Comparison of ENCODE assay signal across 11 cellular contexts in genomic region chr1:244945109-244945671, GRCh38.
DNase-seq lines count a peak whose midpoint lies in the region; ATAC-seq, FAIRE-seq and TF ChIP-seq lines count a peak whose summit lies in the region.
"Had no signal": no experiment of that assay in that cellular context is flagged by ENCODE, and none has a peak within 500 bp of the region (broad histone marks: within the 10 kb centered on the region; RNA-seq: fewer than 3 reads in every experiment).

No MANE protein-coding gene starts in this region.

- no peaks in the 10 kb centered on the region for H3K36me3 ChIP-seq in MM.1S (replicated peaks; ENCODE audit: insufficient read depth, low read length)
- H3K36me3 ChIP-seq: BLaER1 treated with 17β-estradiol and CSF1 and Interleukin-3, amounts not matched to agents 10 nM and 100 nM had no signal

- peak overlapping the region; percentile 55 for H3K4me3 ChIP-seq in MM.1S (ENCODE audit: low read length)
- H3K4me3 ChIP-seq: BLaER1 treated with 17β-estradiol and CSF1 and Interleukin-3, amounts not matched to agents 10 nM and 100 nM had no signal

- no peaks in the 10 kb centered on the region for H4K20me1 ChIP-seq in MM.1S (ENCODE audit: insufficient read depth, low read length)
- H4K20me1 ChIP-seq: BLaER1 treated with 17β-estradiol and CSF1 and Interleukin-3, amounts not matched to agents 10 nM and 100 nM had no signal

- peaks cover 10% of the 10 kb centered on the region; the same call in 1 of the 2 replicates for H3K27me3 ChIP-seq in MM.1S (replicated peaks; ENCODE audit: insufficient read depth, low read length)
- H3K27me3 ChIP-seq: BLaER1 treated with 17β-estradiol and CSF1 and Interleukin-3, amounts not matched to agents 10 nM and 100 nM had no signal

- H3K4me1 ChIP-seq in MM.1S (ENCODE audit: low read length): peaks cover 6% of the 10 kb centered on the region

- no peaks in the 10 kb centered on the region for H3K9me2 ChIP-seq in MM.1S (replicated peaks; ENCODE audit: insufficient read depth, low read length)

- peak overlapping the region; percentile 61; the same call in 1 of the 2 replicates for H2AFZ ChIP-seq in MM.1S (ENCODE audit: low read length)

- peak overlapping the region; percentile 56 for H3K4me2 ChIP-seq in MM.1S (ENCODE audit: low read depth, low read length)
- H3K4me2 ChIP-seq: BLaER1 treated with 17β-estradiol and CSF1 and Interleukin-3, amounts not matched to agents 10 nM and 100 nM had no signal

- H3F3A ChIP-seq in MM.1S (ENCODE audit: insufficient read depth, low read length): peaks cover 13% of the 10 kb centered on the region

- H3K79me2 ChIP-seq in MM.1S (ENCODE audit: low read length): no peaks in the 10 kb centered on the region

- no peak for TF ChIP-seq POLR2A in GM12891 (IDR thresholded peaks at IDR 0.05; ENCODE audit: low read depth, low read length)

- H3K9me3 ChIP-seq in MM.1S (replicated peaks; ENCODE audit: insufficient read depth, low read length): no peaks in the 10 kb centered on the region

- ATAC-seq in GM19397 (IDR thresholded peaks at IDR 0.05; ENCODE audit: unreplicated experiment) (peak; percentile 67), HG02885 (IDR thresholded peaks at IDR 0.05; ENCODE audit: poor library complexity, unreplicated experiment) (peak; percentile 82), omental fat pad (ENCODE audit: low FRiP score) (no peak)
- ATAC-seq: Panc1 had no signal

- TF ChIP-seq CTCF in MM.1S (IDR thresholded peaks at IDR 0.05; ENCODE audit: low read length) (no peak), omental fat pad (IDR thresholded peaks at IDR 0.05) (no peak)

- DNase-seq in GM12891 (ENCODE audit: insufficient read length, low spot score) (no peak), MM.1S (peak; percentile 83), NCI-H187 treated with DMSO at 0.1 percent for 48 hours (lab: John Stamatoyannopoulos, UW) (no peak), NCI-H1694 treated with DMSO at 0.1 percent for 48 hours (lab: John Stamatoyannopoulos, UW) (no peak), omental fat pad (ENCODE audit: low spot score) (no peak)
- no peak for DNase-seq in activated CD4-positive, alpha-beta T cell treated with anti-CD3 and anti-CD28 coated beads for 4 hours
- DNase-seq: activated CD4-positive, alpha-beta T cell treated with anti-CD3 and anti-CD28 coated beads for 1 hour had no signal

- peak; percentile 79 for FAIRE-seq in GM12891 (lab: Jason Lieb, UNC)

- peak overlapping the region; percentile 69 for H3K27ac ChIP-seq in MM.1S (ENCODE audit: low read length)

- H3K9ac ChIP-seq in MM.1S (ENCODE audit: low read length): peak overlapping the region; percentile 34; the same call in 1 of the 2 replicates
- H3K9ac ChIP-seq: BLaER1 treated with 17β-estradiol and CSF1 and Interleukin-3, amounts not matched to agents 10 nM and 100 nM had no signal

TF ChIP-seq in GM12891, 5 proteins besides CTCF, POLR2A, EP300 and RAD21:
- TF ChIP-seq SPI1 (IDR thresholded peaks at IDR 0.05; ENCODE audit: low read depth, low read length): peak; percentile 93
- no peak for TF ChIP-seq POU2F2 (IDR thresholded peaks at IDR 0.05; ENCODE audit: low read depth, low read length)
